In the genomic region with DNA sequence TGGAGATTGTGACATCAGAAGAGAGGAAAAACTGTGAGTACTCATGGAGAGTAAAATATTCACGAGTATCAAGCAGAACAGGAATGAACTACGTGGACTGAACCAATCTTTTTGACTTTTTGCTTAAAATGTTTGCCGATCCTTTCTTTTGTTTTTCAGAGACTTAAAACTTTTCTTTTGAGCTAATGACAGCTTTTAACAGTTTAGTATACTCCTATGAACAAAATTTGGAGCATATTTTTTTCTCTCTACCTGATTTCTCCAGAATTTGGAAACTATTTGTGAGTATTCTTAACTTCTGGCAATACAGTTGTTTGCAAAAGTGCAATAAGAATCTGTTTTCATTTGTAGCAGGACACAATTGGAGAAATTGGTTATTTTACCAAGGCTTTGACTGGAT, we compare ENCODE assay signal across 30 cellular contexts.
"Had no signal": no experiment of that assay in that cellular context is flagged by ENCODE, and none has a peak within 500 bp of the region (broad histone marks: within the 10 kb centered on the region; RNA-seq: fewer than 3 reads in every experiment).

No MANE protein-coding gene starts in this region.

- H3K27ac Mint-ChIP-seq: naive thymus-derived CD8-positive, alpha-beta T cell; nephron; neural progenitor cell; progenitor cell of endocrine pancreas; stimulated activated memory B cell treated with anti-CD40 and anti-IgM and Interleukin-4, amounts not matched to agents 10 μg/mL and 1 μg/mL and 100 μg/mL, for 72 hours; stimulated activated naive CD8-positive, alpha-beta T cell treated with anti-CD3 and anti-CD28 coated beads, Interleukin-15, Interleukin-2, amounts not matched to agents 100 ng/mL and 50 ng/mL, for 24 hours had no signal

- H3K27me3 ChIP-seq: neural progenitor cell, ovary, right lobe of liver, sigmoid colon, spleen, stomach, thyroid gland, tibial nerve, upper lobe of left lung, vagina had no signal

- DNase-seq: naive thymus-derived CD8-positive, alpha-beta T cell; occipital lobe; ovary; posterior cingulate gyrus; psoas muscle; right cardiac atrium; right lobe of liver; sigmoid colon; spleen; stimulated activated CD4-positive, alpha-beta T cell treated with anti-CD3 and anti-CD28 coated beads, Interleukin-12 subunit alpha, Interleukin-12 subunit beta, amount 100 ng/mL, for 4 hours; stimulated activated CD4-positive, alpha-beta T cell treated with anti-CD3 and anti-CD28 coated beads, Interleukin-1b, Interleukin-23, amount 100 ng/mL, for 48 hours; stimulated activated CD4-positive, alpha-beta T cell treated with anti-CD3 and anti-CD28 coated beads, Interleukin-4, amount 100 ng/mL, for 1 hour; stimulated activated CD4-positive, alpha-beta T cell treated with anti-CD3 and anti-CD28 coated beads, Interleukin-4, amount 100 ng/mL, for 4 hours; stimulated activated CD8-positive, alpha-beta memory T cell treated with anti-CD3 and anti-CD28 coated beads, Interleukin-4, amount 100 ng/mL, for 48 hours; stimulated activated naive CD4-positive, alpha-beta T cell; stomach; thyroid gland; trophoblast cell; upper lobe of left lung had no signal

- H3K27me3 Mint-ChIP-seq: naive thymus-derived CD8-positive, alpha-beta T cell; progenitor cell of endocrine pancreas; stimulated activated memory B cell treated with anti-CD40 and anti-IgM and Interleukin-4, amounts not matched to agents 10 μg/mL and 1 μg/mL and 100 μg/mL, for 72 hours; stimulated activated naive CD8-positive, alpha-beta T cell treated with anti-CD3 and anti-CD28 coated beads, Interleukin-15, Interleukin-2, amounts not matched to agents 100 ng/mL and 50 ng/mL, for 24 hours had no signal

- FAIRE-seq: urothelium cell line had no signal

- H3K4me1 Mint-ChIP-seq: naive thymus-derived CD8-positive, alpha-beta T cell; nephron; neural progenitor cell; stimulated activated memory B cell treated with anti-CD40 and anti-IgM and Interleukin-4, amounts not matched to agents 10 μg/mL and 1 μg/mL and 100 μg/mL, for 72 hours had no signal

- H3K4me1 ChIP-seq: neural progenitor cell, parathyroid adenoma, psoas muscle, right lobe of liver, sigmoid colon, spleen, stomach, thyroid gland, tibial nerve, upper lobe of left lung, vagina had no signal

- H3K27ac ChIP-seq: neural progenitor cell, ovary, parathyroid adenoma, psoas muscle, right lobe of liver, sigmoid colon, spleen, stomach, thoracic aorta, thyroid gland, tibial nerve, upper lobe of left lung, vagina had no signal

- H3K4me2 ChIP-seq: neural progenitor cell, smooth muscle cell had no signal

- H3K79me2 ChIP-seq: parathyroid adenoma had no signal

- H3K4me3 Mint-ChIP-seq: naive thymus-derived CD8-positive, alpha-beta T cell; nephron; neural progenitor cell; stimulated activated memory B cell treated with anti-CD40 and anti-IgM and Interleukin-4, amounts not matched to agents 10 μg/mL and 1 μg/mL and 100 μg/mL, for 72 hours; stimulated activated naive CD8-positive, alpha-beta T cell treated with anti-CD3 and anti-CD28 coated beads, Interleukin-15, Interleukin-2, amounts not matched to agents 100 ng/mL and 50 ng/mL, for 24 hours had no signal

- H3K36me3 ChIP-seq: neural progenitor cell, ovary, right lobe of liver, sigmoid colon, spleen, stomach, thoracic aorta, thyroid gland, tibial nerve, upper lobe of left lung, vagina had no signal

- H3K9me3 ChIP-seq: ovary, psoas muscle, right lobe of liver, sigmoid colon, thoracic aorta, thyroid gland, vagina had no signal

- H2AFZ ChIP-seq: neural progenitor cell, parathyroid adenoma had no signal

- H3K36me3 Mint-ChIP-seq: naive thymus-derived CD8-positive, alpha-beta T cell; neural progenitor cell; stimulated activated memory B cell treated with anti-CD40 and anti-IgM and Interleukin-4, amounts not matched to agents 10 μg/mL and 1 μg/mL and 100 μg/mL, for 72 hours had no signal

- H3K9ac ChIP-seq: neural progenitor cell, parathyroid adenoma had no signal

- ATAC-seq: naive thymus-derived CD8-positive, alpha-beta T cell; psoas muscle; right cardiac atrium; right lobe of liver; stimulated activated memory B cell treated with anti-CD40 and anti-IgM and Interleukin-4, amounts not matched to agents 10 μg/mL and 1 μg/mL and 100 μg/mL, for 72 hours had no signal

- H3K4me3 ChIP-seq: neural progenitor cell, ovary, psoas muscle, right lobe of liver, sigmoid colon, smooth muscle cell, spleen, stomach, thoracic aorta, thyroid gland, tibial nerve, upper lobe of left lung, vagina had no signal
